In genomic region chr20:36624068-36624813, GRCh38 we compare ENCODE assay signal across 1 cellular context.
TF ChIP-seq lines count a peak whose summit lies in the region.

No MANE protein-coding gene starts in this region.

TF ChIP-seq in HepG2, 621 proteins besides CTCF, POLR2A, EP300 and RAD21 (continued from another document):
- TF ChIP-seq PHF5A (CRISPR knock-in tag; IDR thresholded peaks at IDR 0.05; ENCODE audit: low read depth, unreplicated experiment) (no peak), ZNF263 (CRISPR knock-in tag; IDR thresholded peaks at IDR 0.05) (peak; percentile 54; the same call in 1 of the 2 replicates), RXRB (CRISPR knock-in tag; IDR thresholded peaks at IDR 0.05; ENCODE audit: borderline replicate concordance) (0 out of 2 replicates have a peak, but pooled peaks have one; percentile 45), HES4 (CRISPR knock-in tag; IDR thresholded peaks at IDR 0.05; ENCODE audit: borderline replicate concordance) (no peak), ZNF136 (CRISPR knock-in tag; IDR thresholded peaks at IDR 0.05; ENCODE audit: low read depth) (0 out of 2 replicates have a peak, but pooled peaks have one; percentile 55), MAZ (IDR thresholded peaks at IDR 0.05; ENCODE audit: borderline replicate concordance, low read depth, low read length) (no peak), MAZ (CRISPR knock-in tag; IDR thresholded peaks at IDR 0.05; ENCODE audit: low read depth) (no peak), RBM39 (IDR thresholded peaks at IDR 0.05; ENCODE audit: low read depth, low read length, poor library complexity, severe bottlenecking) (no peak), PAXIP1 (CRISPR knock-in tag; conservative IDR thresholded peaks at IDR 0.05) (no peak), ZNF430 (CRISPR knock-in tag; IDR thresholded peaks at IDR 0.05) (no peak), HOXA5 (CRISPR knock-in tag; IDR thresholded peaks at IDR 0.05) (no peak)
